14 cellular contexts compared by ENCODE assay signal in genomic region chr2:29223257-29223656, GRCh38.
"Had no signal": no experiment of that assay in that cellular context is flagged by ENCODE, and none has a peak within 500 bp of the region (broad histone marks: within the 10 kb centered on the region; RNA-seq: fewer than 3 reads in every experiment).

No MANE protein-coding gene starts in this region.

- H2AFZ ChIP-seq: hepatocyte had no signal

- H3K4me1 ChIP-seq: upper lobe of left lung had no signal

- FAIRE-seq: small intestine had no signal

- H3K4me3 Mint-ChIP-seq: naive thymus-derived CD8-positive, alpha-beta T cell had no signal

- H3K36me3 Mint-ChIP-seq: naive thymus-derived CD8-positive, alpha-beta T cell had no signal

- H3K27ac Mint-ChIP-seq: naive thymus-derived CD8-positive, alpha-beta T cell had no signal

- H3K9me3 Mint-ChIP-seq: naive thymus-derived CD8-positive, alpha-beta T cell had no signal

- H3K9me3 ChIP-seq: mucosa of descending colon, neutrophil, suprapubic skin, tibial artery, upper lobe of left lung had no signal

- H3K27me3 ChIP-seq: hepatocyte, upper lobe of left lung had no signal

- H3K36me3 ChIP-seq: neutrophil, suprapubic skin, tibial artery, upper lobe of left lung had no signal

- H3K4me2 ChIP-seq: hepatocyte had no signal

- H3K4me3 ChIP-seq: dorsolateral prefrontal cortex, hepatocyte, mucosa of descending colon, suprapubic skin, tibial artery, upper lobe of left lung had no signal

- ATAC-seq: naive thymus-derived CD8-positive, alpha-beta T cell; stimulated activated naive CD8-positive, alpha-beta T cell treated with anti-CD3 and anti-CD28 coated beads, Interleukin-15, Interleukin-2, amounts not matched to agents 100 U/mL and 50 U/mL, for 24 hours had no signal

- H3K79me2 ChIP-seq: hepatocyte had no signal

- H3K27ac ChIP-seq: dorsolateral prefrontal cortex, hepatocyte, neutrophil, suprapubic skin, tibial artery had no signal

- DNase-seq: cortex of kidney; effector CD8-positive, alpha-beta T cell; kidney glomerular epithelial cell; naive thymus-derived CD8-positive, alpha-beta T cell; small intestine; stimulated activated CD4-positive, alpha-beta T cell treated with anti-CD3 and anti-CD28 coated beads, Interleukin-2, amount 100 ng/mL, for 48 hours; stimulated activated naive CD8-positive, alpha-beta T cell treated with anti-CD3 and anti-CD28 coated beads, Interleukin-15, Interleukin-2, amounts not matched to agents 100 U/mL and 50 U/mL, for 24 hours had no signal
